1 cellular context compared by ENCODE assay signal in genomic region chr19:7540761-7541480, GRCh38.
TF ChIP-seq lines count a peak whose summit lies in the region.

No MANE protein-coding gene starts in this region.

TF ChIP-seq in SK-N-SH, 30 proteins besides CTCF, POLR2A, EP300 and RAD21 (continued from another document):
- TF ChIP-seq MXI1 (IDR thresholded peaks at IDR 0.05; ENCODE audit: low read depth, low read length) = no peak
- TF ChIP-seq CHD2 (IDR thresholded peaks at IDR 0.05; ENCODE audit: low read length, partially characterized antibody) = no peak
- TF ChIP-seq TEAD4 (IDR thresholded peaks at IDR 0.05; ENCODE audit: borderline replicate concordance, insufficient read depth) = no peak
- TF ChIP-seq PBX3 (IDR thresholded peaks at IDR 0.05) = 0 out of 2 replicates have a peak, but pooled peaks have one; percentile 13
- no peak for TF ChIP-seq REST (IDR thresholded peaks at IDR 0.05; ENCODE audit: low read depth, low read length)
- TF ChIP-seq RCOR1 (IDR thresholded peaks at IDR 0.05; ENCODE audit: low read length) = no peak
- TF ChIP-seq TAF1 (IDR thresholded peaks at IDR 0.05; ENCODE audit: borderline replicate concordance, low read depth, low read length) = no peak
- TF ChIP-seq USF2 (IDR thresholded peaks at IDR 0.05; ENCODE audit: borderline replicate concordance, low read depth, low read length) = no peak
- TF ChIP-seq EZH2phosphoT487 (IDR thresholded peaks at IDR 0.05; ENCODE audit: borderline replicate concordance, low read depth) = no peak
- TF ChIP-seq MEF2A (IDR thresholded peaks at IDR 0.05; ENCODE audit: borderline replicate concordance, low read depth) = no peak
- TF ChIP-seq USF1 (IDR thresholded peaks at IDR 0.05; ENCODE audit: borderline replicate concordance, low read depth) = peak; percentile 20; the same call in 1 of the 2 replicates
- TF ChIP-seq NFIC (IDR thresholded peaks at IDR 0.05; ENCODE audit: borderline replicate concordance) = no peak
- no peak for TF ChIP-seq MAX (IDR thresholded peaks at IDR 0.05; ENCODE audit: low read depth)
- no peak for TF ChIP-seq RXRA (IDR thresholded peaks at IDR 0.05; ENCODE audit: borderline replicate concordance, low read depth)
- peak; percentile 28; the same call in 1 of the 2 replicates for TF ChIP-seq TCF12 (IDR thresholded peaks at IDR 0.05)
- no peak for TF ChIP-seq RFX5 (IDR thresholded peaks at IDR 0.05; ENCODE audit: low read length)
- no peak for TF ChIP-seq FOXM1 (IDR thresholded peaks at IDR 0.05; ENCODE audit: low read depth)
- TF ChIP-seq POLR2AphosphoS5 (IDR thresholded peaks at IDR 0.05; ENCODE audit: low read depth, low read length) = no peak
